1 cellular context compared by ENCODE assay signal in genomic region chr17:64002658-64003525, GRCh38.
TF ChIP-seq lines count a peak whose summit lies in the region.

No MANE protein-coding gene starts in this region.

TF ChIP-seq in WTC11, 78 proteins besides CTCF, POLR2A, EP300 and RAD21 (continued from another document):
- TF ChIP-seq IRF2 (CRISPR knock-in tag; IDR thresholded peaks at IDR 0.05; ENCODE audit: borderline replicate concordance, low read depth) (no peak), EMX1 (CRISPR knock-in tag; IDR thresholded peaks at IDR 0.05) (no peak), MXD4 (CRISPR knock-in tag; IDR thresholded peaks at IDR 0.05; ENCODE audit: borderline replicate concordance) (no peak), E2F1 (CRISPR knock-in tag; IDR thresholded peaks at IDR 0.05) (no peak), FOXJ3 (CRISPR knock-in tag; IDR thresholded peaks at IDR 0.05; ENCODE audit: borderline replicate concordance) (no peak), SMAD3 (CRISPR knock-in tag; IDR thresholded peaks at IDR 0.05; ENCODE audit: borderline replicate concordance) (no peak), ZSCAN18 (CRISPR knock-in tag; IDR thresholded peaks at IDR 0.05) (no peak), AFF4 (CRISPR knock-in tag; IDR thresholded peaks at IDR 0.05; ENCODE audit: borderline replicate concordance) (no peak), ZBTB21 (CRISPR knock-in tag; IDR thresholded peaks at IDR 0.05; ENCODE audit: borderline replicate concordance) (no peak), USF1 (CRISPR knock-in tag; IDR thresholded peaks at IDR 0.05) (no peak), RORB (CRISPR knock-in tag; IDR thresholded peaks at IDR 0.05) (no peak), ZNF425 (CRISPR knock-in tag; conservative IDR thresholded peaks at IDR 0.05) (no peak), RELA (CRISPR knock-in tag; IDR thresholded peaks at IDR 0.05; ENCODE audit: borderline replicate concordance) (no peak), MAX (CRISPR knock-in tag; IDR thresholded peaks at IDR 0.05) (no peak), HMGA2 (CRISPR knock-in tag; IDR thresholded peaks at IDR 0.05) (no peak), JAZF1 (CRISPR knock-in tag; IDR thresholded peaks at IDR 0.05) (no peak)
